Comparison of ENCODE assay signal across 10 cellular contexts in genomic region chr1:15168479-15168878, GRCh38. TPM values are rescaled to one million over a fixed set of nuclear protein-coding genes. Genes with fewer than 3 reads are reported as not detected.
DNase-seq lines count a peak whose midpoint lies in the region; ATAC-seq and TF ChIP-seq lines count a peak whose summit lies in the region.
"Had no signal": no experiment of that assay in that cellular context is flagged by ENCODE, and none has a peak within 500 bp of the region (broad histone marks: within the 10 kb centered on the region; RNA-seq: fewer than 3 reads in every experiment).

No MANE protein-coding gene starts in this region.

- H3K79me2 ChIP-seq in trophoblast cell (ENCODE audit: control insufficient read depth, insufficient read depth, low read length, poor library complexity): no peaks in the 10 kb centered on the region

- no peak overlapping the region for H3K23ac ChIP-seq in trophoblast cell (ENCODE audit: low read length)

- H2BK12ac ChIP-seq in trophoblast cell (ENCODE audit: low read length): no peak overlapping the region

- BruUV-seq in Panc1 (replicated peaks; lab: Mats Ljungman, UMichigan): no TSS peak

- H4K12ac ChIP-seq in trophoblast cell (ENCODE audit: low read depth, low read length): no peak overlapping the region

- H3K9me3 ChIP-seq in Panc1 (ENCODE audit: control insufficient read depth, insufficient read depth, low read depth, low read length) (no peaks in the 10 kb centered on the region), trophoblast cell (ENCODE audit: insufficient read depth, low read depth, low read length) (no peaks in the 10 kb centered on the region), gastroesophageal sphincter (no peaks in the 10 kb centered on the region)

- CTCF ChIA-PET in Panc1 (lab: Charles Lee): interaction anchor here (0.6 to 1.2 kb wide), 3 partner anchors 51 to 137 kb away, joined by 3 read pairs; no protein-coding TSS in a partner anchor

- WGBS in trophoblast cell (ENCODE audit: extremely low coverage, insufficient coverage, insufficient read length): no CpG with 5 or more reads among the region's 5 CpGs
- WGBS in gastroesophageal sphincter (ENCODE audit: low coverage in 1 of 2), 2 donors: 14 to 83% methylated on average over 1 to 5 of the region's 5 CpGs

- DNase-seq in ELR (ENCODE audit: low read depth) (peak; percentile 96), Panc1 (ENCODE audit: low read depth, low spot score) (peak; percentile 82), epithelial cell of prostate (ENCODE audit: low read depth, low spot score) (peak; percentile 96), trophoblast cell (peak; percentile 53 to 57), T-helper 2 cell (no peak), NCI-H345 treated with DMSO at 0.1 percent for 48 hours (lab: John Stamatoyannopoulos, UW; ENCODE audit: unreplicated experiment) (no peak)
- DNase-seq: NCI-H2029 had no signal

- H2AFZ ChIP-seq in trophoblast cell (ENCODE audit: insufficient read depth, low read length, poor library complexity): no peak overlapping the region
- H2AFZ ChIP-seq: neural progenitor cell had no signal

- no peak for TF ChIP-seq POLR2A in gastroesophageal sphincter (IDR thresholded peaks at IDR 0.05)

- H3K27ac ChIP-seq in Panc1 (ENCODE audit: low read length): peak overlapping the region; percentile 79
- peak overlapping the region; percentile 76 for H3K27ac ChIP-seq in epithelial cell of prostate
- no peak overlapping the region for H3K27ac ChIP-seq in trophoblast cell (ENCODE audit: low read depth, low read length)
- H3K27ac ChIP-seq in gastroesophageal sphincter: no peak overlapping the region
- H3K27ac ChIP-seq: neural progenitor cell had no signal

- TF ChIP-seq CTCF in Panc1 (IDR thresholded peaks at IDR 0.05) (no peak), gastroesophageal sphincter (IDR thresholded peaks at IDR 0.05) (no peak)

- TF ChIP-seq EP300 in gastroesophageal sphincter (IDR thresholded peaks at IDR 0.05): no peak

- H3K9ac ChIP-seq in trophoblast cell (ENCODE audit: low read length): no peak overlapping the region
- H3K9ac ChIP-seq: neural progenitor cell had no signal

- H3K18ac ChIP-seq in trophoblast cell (ENCODE audit: low read length): no peak overlapping the region

- H3K14ac ChIP-seq in trophoblast cell (ENCODE audit: low read length): no peak overlapping the region

- intact Hi-C loops in Panc1 (cut with micrococcal nuclease; ENCODE audit: unreplicated experiment): no loop called here

- H3K79me1 ChIP-seq in trophoblast cell (ENCODE audit: low read length): no peaks in the 10 kb centered on the region

- no peak overlapping the region for H2BK120ac ChIP-seq in trophoblast cell (ENCODE audit: insufficient read depth, low read length, poor library complexity)

- no peak overlapping the region for H2AK5ac ChIP-seq in trophoblast cell (ENCODE audit: low read length)

- H4K8ac ChIP-seq in trophoblast cell (ENCODE audit: low read depth, low read length): no peak overlapping the region

- no peak overlapping the region for H3K4me2 ChIP-seq in trophoblast cell (ENCODE audit: low read length)
- H3K4me2 ChIP-seq: neural progenitor cell had no signal

- POLR2A ChIA-PET in Panc1 (lab: Charles Lee): interaction anchor here (1.4 kb wide), 1 partner anchor 11 kb away, joined by 4 read pairs; no protein-coding TSS in a partner anchor

- no peak overlapping the region for H4K91ac ChIP-seq in trophoblast cell (ENCODE audit: low read depth, low read length)

- ATAC-seq in Panc1 (peak; percentile 88), GM18873 (IDR thresholded peaks at IDR 0.05; ENCODE audit: low FRiP score, unreplicated experiment) (no peak), gastroesophageal sphincter (no peak)

- H3K27me3 ChIP-seq in Panc1 (ENCODE audit: control insufficient read depth, insufficient read depth, low read length) (no peaks in the 10 kb centered on the region), trophoblast cell (ENCODE audit: insufficient read depth, low read length) (no peaks in the 10 kb centered on the region), gastroesophageal sphincter (no peaks in the 10 kb centered on the region)
- H3K27me3 ChIP-seq: neural progenitor cell had no signal

- no peak overlapping the region for H3K4me3 ChIP-seq in Panc1 (ENCODE audit: low read depth in 2 of 2, low read length in 2 of 2)
- H3K4me3 ChIP-seq in trophoblast cell (ENCODE audit: low read depth, low read length): no peak overlapping the region
- no peak overlapping the region for H3K4me3 ChIP-seq in gastroesophageal sphincter
- H3K4me3 ChIP-seq: neural progenitor cell had no signal

- no peak overlapping the region for H2BK5ac ChIP-seq in trophoblast cell (ENCODE audit: low read depth, low read length, poor library complexity)

- H3K4me1 ChIP-seq in Panc1 (ENCODE audit: control insufficient read depth, insufficient read depth, low read length): peaks cover 36% of the 10 kb centered on the region
- peaks cover 3 to 4% of the 10 kb centered on the region in 2 experiments for H3K4me1 ChIP-seq in trophoblast cell (ENCODE audit: control insufficient read depth in 1 of 2, insufficient read depth in 2 of 2, low read length in 2 of 2)
- peaks cover 0 to 16% (median 0%) of the 10 kb centered on the region in 3 donors for H3K4me1 ChIP-seq in gastroesophageal sphincter
- H3K4me1 ChIP-seq: neural progenitor cell had no signal

- in situ Hi-C loops in Panc1 (cut with HindIII; ENCODE audit: low pct_unique_long_range_greater_than_20kb, low sequenced_read_pairs): no loop called here

- H3K4ac ChIP-seq in trophoblast cell (ENCODE audit: low read depth, low read length): no peak overlapping the region

- H3K36me3 ChIP-seq in Panc1 (ENCODE audit: control insufficient read depth, insufficient read depth, low read length) (no peaks in the 10 kb centered on the region), trophoblast cell (ENCODE audit: control insufficient read depth in 1 of 2, insufficient read depth in 2 of 2, low read length in 2 of 2) (no peaks in the 10 kb centered on the region), gastroesophageal sphincter (no peaks in the 10 kb centered on the region)
- H3K36me3 ChIP-seq: neural progenitor cell had no signal

RNA-seq across cellular contexts. Expression of gene TMEM51, which starts 14.9 kb away (rescaled TPM):
- total RNA-seq in Panc1 (2021; ENCODE audit: unreplicated experiment): 25.8 TPM
- polyA plus RNA-seq in Panc1 (2012; ENCODE audit: insufficient read length): 23.8 TPM
- 17.2 and 18.7 TPM in 2 replicates for polyA plus RNA-seq in trophoblast cell (2013)
- total RNA-seq in gastroesophageal sphincter: 10 to 100 TPM; 12.6 to 34.7 (median 17.7) TPM

Comparison
In these comparisons a context has a peak if more than half of its experiments do, and no peak if none do; other contexts are left out.
1. DNase-seq: peak in ELR (single experiment), Panc1 (single experiment), epithelial cell of prostate (single experiment) and trophoblast cell (2 of 2); none in T-helper 2 cell (0 of 5) and NCI-H345 treated with DMSO at 0.1 percent for 48 hours (single experiment).
2. H3K27ac ChIP-seq: peak in Panc1 (single experiment) and epithelial cell of prostate (single experiment); none in trophoblast cell (single experiment) and gastroesophageal sphincter (0 of 4).